ENCODE assay signal across 1 cellular context in the genomic region with DNA sequence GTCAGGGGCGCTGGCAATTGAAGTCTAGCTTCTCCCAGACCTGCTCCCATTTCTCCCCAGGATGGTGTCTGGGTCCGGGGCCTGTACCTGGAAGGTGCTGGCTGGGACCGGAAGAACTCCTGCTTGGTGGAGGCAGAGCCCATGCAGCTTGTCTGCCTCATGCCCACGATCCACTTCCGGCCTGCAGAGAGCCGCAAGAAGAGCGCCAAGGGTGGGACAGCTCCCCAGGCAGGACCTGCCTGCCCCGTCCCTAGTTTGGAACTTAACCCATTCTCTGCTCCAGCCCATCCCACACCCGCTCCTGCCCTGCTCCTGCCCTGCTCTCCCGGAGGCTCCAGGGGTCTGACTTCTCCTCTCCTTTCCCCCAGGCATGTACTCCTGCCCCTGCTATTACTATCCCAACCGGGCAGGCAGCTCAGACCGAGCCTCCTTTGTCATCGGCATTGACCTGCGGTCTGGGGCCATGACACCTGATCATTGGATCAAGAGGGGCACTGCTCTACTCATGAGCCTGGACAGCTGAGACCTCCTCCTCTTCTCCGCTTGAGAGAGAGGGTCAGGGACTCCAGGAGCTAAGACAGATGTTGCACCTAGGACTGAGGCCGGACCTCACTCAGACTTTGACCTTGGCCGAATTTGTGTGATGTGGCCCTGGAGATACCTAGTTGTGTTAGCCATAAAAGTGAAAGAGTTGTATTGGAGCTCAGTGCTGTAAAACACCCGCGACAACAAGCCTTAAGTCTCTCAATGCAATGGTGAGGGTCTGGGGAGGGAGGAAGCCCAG.
TF ChIP-seq lines count a peak whose summit lies in the region.

No MANE protein-coding gene starts in this region.

TF ChIP-seq in HepG2, 621 proteins besides CTCF, POLR2A, EP300 and RAD21 (continued from another document and continues in another):
- TF ChIP-seq, protein P1, sequence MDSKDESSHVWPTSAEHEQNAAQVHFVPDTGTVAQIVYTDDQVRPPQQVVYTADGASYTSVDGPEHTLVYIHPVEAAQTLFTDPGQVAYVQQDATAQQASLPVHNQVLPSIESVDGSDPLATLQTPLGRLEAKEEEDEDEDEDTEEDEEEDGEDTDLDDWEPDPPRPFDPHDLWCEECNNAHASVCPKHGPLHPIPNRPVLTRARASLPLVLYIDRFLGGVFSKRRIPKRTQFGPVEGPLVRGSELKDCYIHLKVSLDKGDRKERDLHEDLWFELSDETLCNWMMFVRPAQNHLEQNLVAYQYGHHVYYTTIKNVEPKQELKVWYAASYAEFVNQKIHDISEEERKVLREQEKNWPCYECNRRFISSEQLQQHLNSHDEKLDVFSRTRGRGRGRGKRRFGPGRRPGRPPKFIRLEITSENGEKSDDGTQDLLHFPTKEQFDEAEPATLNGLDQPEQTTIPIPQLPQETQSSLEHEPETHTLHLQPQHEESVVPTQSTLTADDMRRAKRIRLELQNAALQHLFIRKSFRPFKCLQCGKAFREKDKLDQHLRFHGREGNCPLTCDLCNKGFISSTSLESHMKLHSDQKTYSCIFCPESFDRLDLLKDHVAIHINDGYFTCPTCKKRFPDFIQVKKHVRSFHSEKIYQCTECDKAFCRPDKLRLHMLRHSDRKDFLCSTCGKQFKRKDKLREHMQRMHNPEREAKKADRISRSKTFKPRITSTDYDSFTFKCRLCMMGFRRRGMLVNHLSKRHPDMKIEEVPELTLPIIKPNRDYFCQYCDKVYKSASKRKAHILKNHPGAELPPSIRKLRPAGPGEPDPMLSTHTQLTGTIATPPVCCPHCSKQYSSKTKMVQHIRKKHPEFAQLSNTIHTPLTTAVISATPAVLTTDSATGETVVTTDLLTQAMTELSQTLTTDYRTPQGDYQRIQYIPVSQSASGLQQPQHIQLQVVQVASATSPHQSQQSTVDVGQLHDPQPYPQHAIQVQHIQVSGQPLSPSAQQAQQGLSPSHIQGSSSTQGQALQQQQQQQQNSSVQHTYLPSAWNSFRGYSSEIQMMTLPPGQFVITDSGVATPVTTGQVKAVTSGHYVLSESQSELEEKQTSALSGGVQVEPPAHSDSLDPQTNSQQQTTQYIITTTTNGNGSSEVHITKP (CRISPR knock-in tag; IDR thresholded peaks at IDR 0.05; ENCODE audit: low read depth), result no peak
- TF ChIP-seq, protein P2, sequence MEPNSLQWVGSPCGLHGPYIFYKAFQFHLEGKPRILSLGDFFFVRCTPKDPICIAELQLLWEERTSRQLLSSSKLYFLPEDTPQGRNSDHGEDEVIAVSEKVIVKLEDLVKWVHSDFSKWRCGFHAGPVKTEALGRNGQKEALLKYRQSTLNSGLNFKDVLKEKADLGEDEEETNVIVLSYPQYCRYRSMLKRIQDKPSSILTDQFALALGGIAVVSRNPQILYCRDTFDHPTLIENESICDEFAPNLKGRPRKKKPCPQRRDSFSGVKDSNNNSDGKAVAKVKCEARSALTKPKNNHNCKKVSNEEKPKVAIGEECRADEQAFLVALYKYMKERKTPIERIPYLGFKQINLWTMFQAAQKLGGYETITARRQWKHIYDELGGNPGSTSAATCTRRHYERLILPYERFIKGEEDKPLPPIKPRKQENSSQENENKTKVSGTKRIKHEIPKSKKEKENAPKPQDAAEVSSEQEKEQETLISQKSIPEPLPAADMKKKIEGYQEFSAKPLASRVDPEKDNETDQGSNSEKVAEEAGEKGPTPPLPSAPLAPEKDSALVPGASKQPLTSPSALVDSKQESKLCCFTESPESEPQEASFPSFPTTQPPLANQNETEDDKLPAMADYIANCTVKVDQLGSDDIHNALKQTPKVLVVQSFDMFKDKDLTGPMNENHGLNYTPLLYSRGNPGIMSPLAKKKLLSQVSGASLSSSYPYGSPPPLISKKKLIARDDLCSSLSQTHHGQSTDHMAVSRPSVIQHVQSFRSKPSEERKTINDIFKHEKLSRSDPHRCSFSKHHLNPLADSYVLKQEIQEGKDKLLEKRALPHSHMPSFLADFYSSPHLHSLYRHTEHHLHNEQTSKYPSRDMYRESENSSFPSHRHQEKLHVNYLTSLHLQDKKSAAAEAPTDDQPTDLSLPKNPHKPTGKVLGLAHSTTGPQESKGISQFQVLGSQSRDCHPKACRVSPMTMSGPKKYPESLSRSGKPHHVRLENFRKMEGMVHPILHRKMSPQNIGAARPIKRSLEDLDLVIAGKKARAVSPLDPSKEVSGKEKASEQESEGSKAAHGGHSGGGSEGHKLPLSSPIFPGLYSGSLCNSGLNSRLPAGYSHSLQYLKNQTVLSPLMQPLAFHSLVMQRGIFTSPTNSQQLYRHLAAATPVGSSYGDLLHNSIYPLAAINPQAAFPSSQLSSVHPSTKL (CRISPR knock-in tag; IDR thresholded peaks at IDR 0.05), result no peak; the same call in 1 of the 2 replicates
- TF ChIP-seq ZNF713 (CRISPR knock-in tag; IDR thresholded peaks at IDR 0.05), result no peak
- TF ChIP-seq MXI1 (IDR thresholded peaks at IDR 0.05; ENCODE audit: borderline replicate concordance, low read depth, low read length), result no peak
- TF ChIP-seq ERF (CRISPR knock-in tag; IDR thresholded peaks at IDR 0.05), result no peak
- TF ChIP-seq KDM3A (CRISPR knock-in tag; IDR thresholded peaks at IDR 0.05; ENCODE audit: low read depth), result no peak
- no peak for TF ChIP-seq NAIF1 (CRISPR knock-in tag; IDR thresholded peaks at IDR 0.05; ENCODE audit: borderline replicate concordance)
- no peak for TF ChIP-seq NR2C2 (CRISPR knock-in tag; IDR thresholded peaks at IDR 0.05; ENCODE audit: borderline replicate concordance)
- TF ChIP-seq, protein P3, sequence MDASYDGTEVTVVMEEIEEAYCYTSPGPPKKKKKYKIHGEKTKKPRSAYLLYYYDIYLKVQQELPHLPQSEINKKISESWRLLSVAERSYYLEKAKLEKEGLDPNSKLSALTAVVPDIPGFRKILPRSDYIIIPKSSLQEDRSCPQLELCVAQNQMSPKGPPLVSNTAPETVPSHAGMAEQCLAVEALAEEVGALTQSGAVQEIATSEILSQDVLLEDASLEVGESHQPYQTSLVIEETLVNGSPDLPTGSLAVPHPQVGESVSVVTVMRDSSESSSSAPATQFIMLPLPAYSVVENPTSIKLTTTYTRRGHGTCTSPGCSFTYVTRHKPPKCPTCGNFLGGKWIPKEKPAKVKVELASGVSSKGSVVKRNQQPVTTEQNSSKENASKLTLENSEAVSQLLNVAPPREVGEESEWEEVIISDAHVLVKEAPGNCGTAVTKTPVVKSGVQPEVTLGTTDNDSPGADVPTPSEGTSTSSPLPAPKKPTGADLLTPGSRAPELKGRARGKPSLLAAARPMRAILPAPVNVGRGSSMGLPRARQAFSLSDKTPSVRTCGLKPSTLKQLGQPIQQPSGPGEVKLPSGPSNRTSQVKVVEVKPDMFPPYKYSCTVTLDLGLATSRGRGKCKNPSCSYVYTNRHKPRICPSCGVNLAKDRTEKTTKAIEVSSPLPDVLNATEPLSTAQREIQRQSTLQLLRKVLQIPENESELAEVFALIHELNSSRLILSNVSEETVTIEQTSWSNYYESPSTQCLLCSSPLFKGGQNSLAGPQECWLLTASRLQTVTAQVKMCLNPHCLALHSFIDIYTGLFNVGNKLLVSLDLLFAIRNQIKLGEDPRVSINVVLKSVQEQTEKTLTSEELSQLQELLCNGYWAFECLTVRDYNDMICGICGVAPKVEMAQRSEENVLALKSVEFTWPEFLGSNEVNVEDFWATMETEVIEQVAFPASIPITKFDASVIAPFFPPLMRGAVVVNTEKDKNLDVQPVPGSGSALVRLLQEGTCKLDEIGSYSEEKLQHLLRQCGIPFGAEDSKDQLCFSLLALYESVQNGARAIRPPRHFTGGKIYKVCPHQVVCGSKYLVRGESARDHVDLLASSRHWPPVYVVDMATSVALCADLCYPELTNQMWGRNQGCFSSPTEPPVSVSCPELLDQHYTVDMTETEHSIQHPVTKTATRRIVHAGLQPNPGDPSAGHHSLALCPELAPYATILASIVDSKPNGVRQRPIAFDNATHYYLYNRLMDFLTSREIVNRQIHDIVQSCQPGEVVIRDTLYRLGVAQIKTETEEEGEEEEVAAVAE (CRISPR knock-in tag; IDR thresholded peaks at IDR 0.05; ENCODE audit: borderline replicate concordance), result no peak
- TF ChIP-seq ZNF501 (CRISPR knock-in tag; IDR thresholded peaks at IDR 0.05), result 0 out of 2 replicates have a peak, but pooled peaks have one; percentile 52
- TF ChIP-seq, protein P4, sequence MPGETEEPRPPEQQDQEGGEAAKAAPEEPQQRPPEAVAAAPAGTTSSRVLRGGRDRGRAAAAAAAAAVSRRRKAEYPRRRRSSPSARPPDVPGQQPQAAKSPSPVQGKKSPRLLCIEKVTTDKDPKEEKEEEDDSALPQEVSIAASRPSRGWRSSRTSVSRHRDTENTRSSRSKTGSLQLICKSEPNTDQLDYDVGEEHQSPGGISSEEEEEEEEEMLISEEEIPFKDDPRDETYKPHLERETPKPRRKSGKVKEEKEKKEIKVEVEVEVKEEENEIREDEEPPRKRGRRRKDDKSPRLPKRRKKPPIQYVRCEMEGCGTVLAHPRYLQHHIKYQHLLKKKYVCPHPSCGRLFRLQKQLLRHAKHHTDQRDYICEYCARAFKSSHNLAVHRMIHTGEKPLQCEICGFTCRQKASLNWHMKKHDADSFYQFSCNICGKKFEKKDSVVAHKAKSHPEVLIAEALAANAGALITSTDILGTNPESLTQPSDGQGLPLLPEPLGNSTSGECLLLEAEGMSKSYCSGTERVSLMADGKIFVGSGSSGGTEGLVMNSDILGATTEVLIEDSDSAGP (CRISPR knock-in tag; IDR thresholded peaks at IDR 0.05; ENCODE audit: borderline replicate concordance), result no peak
- TF ChIP-seq ZNF547 (CRISPR knock-in tag; IDR thresholded peaks at IDR 0.05), result no peak
- TF ChIP-seq, protein P5, sequence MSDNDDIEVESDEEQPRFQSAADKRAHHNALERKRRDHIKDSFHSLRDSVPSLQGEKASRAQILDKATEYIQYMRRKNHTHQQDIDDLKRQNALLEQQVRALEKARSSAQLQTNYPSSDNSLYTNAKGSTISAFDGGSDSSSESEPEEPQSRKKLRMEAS (IDR thresholded peaks at IDR 0.05), result no peak
- no peak for TF ChIP-seq YY1 (IDR thresholded peaks at IDR 0.05; ENCODE audit: insufficient read depth, insufficient replicate concordance, low read depth, low read length)
- TF ChIP-seq ZNF205 (CRISPR knock-in tag; IDR thresholded peaks at IDR 0.05), result no peak
- TF ChIP-seq SP4 (CRISPR knock-in tag; IDR thresholded peaks at IDR 0.05), result no peak
- TF ChIP-seq, protein P6, sequence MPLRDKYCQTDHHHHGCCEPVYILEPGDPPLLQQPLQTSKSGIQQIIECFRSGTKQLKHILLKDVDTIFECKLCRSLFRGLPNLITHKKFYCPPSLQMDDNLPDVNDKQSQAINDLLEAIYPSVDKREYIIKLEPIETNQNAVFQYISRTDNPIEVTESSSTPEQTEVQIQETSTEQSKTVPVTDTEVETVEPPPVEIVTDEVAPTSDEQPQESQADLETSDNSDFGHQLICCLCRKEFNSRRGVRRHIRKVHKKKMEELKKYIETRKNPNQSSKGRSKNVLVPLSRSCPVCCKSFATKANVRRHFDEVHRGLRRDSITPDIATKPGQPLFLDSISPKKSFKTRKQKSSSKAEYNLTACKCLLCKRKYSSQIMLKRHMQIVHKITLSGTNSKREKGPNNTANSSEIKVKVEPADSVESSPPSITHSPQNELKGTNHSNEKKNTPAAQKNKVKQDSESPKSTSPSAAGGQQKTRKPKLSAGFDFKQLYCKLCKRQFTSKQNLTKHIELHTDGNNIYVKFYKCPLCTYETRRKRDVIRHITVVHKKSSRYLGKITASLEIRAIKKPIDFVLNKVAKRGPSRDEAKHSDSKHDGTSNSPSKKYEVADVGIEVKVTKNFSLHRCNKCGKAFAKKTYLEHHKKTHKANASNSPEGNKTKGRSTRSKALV (CRISPR knock-in tag; IDR thresholded peaks at IDR 0.05), result no peak
- no peak for TF ChIP-seq ZNF7 (CRISPR knock-in tag; IDR thresholded peaks at IDR 0.05)
- TF ChIP-seq ZNF253 (CRISPR knock-in tag; IDR thresholded peaks at IDR 0.05; ENCODE audit: borderline replicate concordance), result no peak
- no peak for TF ChIP-seq ZNF792 (CRISPR knock-in tag; IDR thresholded peaks at IDR 0.05)
- TF ChIP-seq, protein P7, sequence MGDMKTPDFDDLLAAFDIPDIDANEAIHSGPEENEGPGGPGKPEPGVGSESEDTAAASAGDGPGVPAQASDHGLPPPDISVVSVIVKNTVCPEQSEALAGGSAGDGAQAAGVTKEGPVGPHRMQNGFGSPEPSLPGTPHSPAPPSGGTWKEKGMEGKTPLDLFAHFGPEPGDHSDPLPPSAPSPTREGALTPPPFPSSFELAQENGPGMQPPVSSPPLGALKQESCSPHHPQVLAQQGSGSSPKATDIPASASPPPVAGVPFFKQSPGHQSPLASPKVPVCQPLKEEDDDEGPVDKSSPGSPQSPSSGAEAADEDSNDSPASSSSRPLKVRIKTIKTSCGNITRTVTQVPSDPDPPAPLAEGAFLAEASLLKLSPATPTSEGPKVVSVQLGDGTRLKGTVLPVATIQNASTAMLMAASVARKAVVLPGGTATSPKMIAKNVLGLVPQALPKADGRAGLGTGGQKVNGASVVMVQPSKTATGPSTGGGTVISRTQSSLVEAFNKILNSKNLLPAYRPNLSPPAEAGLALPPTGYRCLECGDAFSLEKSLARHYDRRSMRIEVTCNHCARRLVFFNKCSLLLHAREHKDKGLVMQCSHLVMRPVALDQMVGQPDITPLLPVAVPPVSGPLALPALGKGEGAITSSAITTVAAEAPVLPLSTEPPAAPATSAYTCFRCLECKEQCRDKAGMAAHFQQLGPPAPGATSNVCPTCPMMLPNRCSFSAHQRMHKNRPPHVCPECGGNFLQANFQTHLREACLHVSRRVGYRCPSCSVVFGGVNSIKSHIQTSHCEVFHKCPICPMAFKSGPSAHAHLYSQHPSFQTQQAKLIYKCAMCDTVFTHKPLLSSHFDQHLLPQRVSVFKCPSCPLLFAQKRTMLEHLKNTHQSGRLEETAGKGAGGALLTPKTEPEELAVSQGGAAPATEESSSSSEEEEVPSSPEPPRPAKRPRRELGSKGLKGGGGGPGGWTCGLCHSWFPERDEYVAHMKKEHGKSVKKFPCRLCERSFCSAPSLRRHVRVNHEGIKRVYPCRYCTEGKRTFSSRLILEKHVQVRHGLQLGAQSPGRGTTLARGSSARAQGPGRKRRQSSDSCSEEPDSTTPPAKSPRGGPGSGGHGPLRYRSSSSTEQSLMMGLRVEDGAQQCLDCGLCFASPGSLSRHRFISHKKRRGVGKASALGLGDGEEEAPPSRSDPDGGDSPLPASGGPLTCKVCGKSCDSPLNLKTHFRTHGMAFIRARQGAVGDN (CRISPR knock-in tag; IDR thresholded peaks at IDR 0.05), result peak; percentile 56
- TF ChIP-seq ZNF816 (CRISPR knock-in tag; IDR thresholded peaks at IDR 0.05; ENCODE audit: borderline replicate concordance), result no peak
- TF ChIP-seq, protein P8, sequence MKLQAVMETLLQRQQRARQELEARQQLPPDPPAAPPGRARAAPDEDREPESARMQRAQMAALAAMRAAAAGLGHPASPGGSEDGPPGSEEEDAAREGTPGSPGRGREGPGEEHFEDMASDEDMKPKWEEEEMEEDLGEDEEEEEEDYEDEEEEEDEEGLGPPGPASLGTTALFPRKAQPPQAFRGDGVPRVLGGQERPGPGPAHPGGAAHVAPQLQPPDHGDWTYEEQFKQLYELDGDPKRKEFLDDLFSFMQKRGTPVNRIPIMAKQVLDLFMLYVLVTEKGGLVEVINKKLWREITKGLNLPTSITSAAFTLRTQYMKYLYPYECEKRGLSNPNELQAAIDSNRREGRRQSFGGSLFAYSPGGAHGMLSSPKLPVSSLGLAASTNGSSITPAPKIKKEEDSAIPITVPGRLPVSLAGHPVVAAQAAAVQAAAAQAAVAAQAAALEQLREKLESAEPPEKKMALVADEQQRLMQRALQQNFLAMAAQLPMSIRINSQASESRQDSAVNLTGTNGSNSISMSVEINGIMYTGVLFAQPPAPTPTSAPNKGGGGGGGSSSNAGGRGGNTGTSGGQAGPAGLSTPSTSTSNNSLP (IDR thresholded peaks at IDR 0.05; ENCODE audit: low read depth, low read length), result no peak
- no peak for TF ChIP-seq GTF3A (CRISPR knock-in tag; conservative IDR thresholded peaks at IDR 0.05)
- peak; percentile 62; the same call in 1 of the 2 replicates for TF ChIP-seq CCDC6 (CRISPR knock-in tag; IDR thresholded peaks at IDR 0.05)
- TF ChIP-seq CHD2 (IDR thresholded peaks at IDR 0.05; ENCODE audit: low read depth, low read length), result no peak
